Comparison of ENCODE assay signal across 16 cellular contexts in genomic region chr19:7762719-7763293, GRCh38. TPM values are rescaled to one million over a fixed set of nuclear protein-coding genes. Genes with fewer than 3 reads are reported as not detected.
A peak's percentile ranks its signal among the peaks of the same experiment; 100 is the strongest.
DNase-seq lines count a peak whose midpoint lies in the region; ATAC-seq, FAIRE-seq and TF ChIP-seq lines count a peak whose summit lies in the region.
"Had no signal": no experiment of that assay in that cellular context is flagged by ENCODE, and none has a peak within 500 bp of the region (broad histone marks: within the 10 kb centered on the region; RNA-seq: fewer than 3 reads in every experiment).

Gene CLEC4M, plus strand, starts transcription at chr19:7763243. Its CDS starts 24 bp downstream, at chr19:7763267.

- H3K36me3 Mint-ChIP-seq in mesothelial cell of epicardium, result no peaks in the 10 kb centered on the region
- peaks cover 21% of the 10 kb centered on the region for H3K36me3 Mint-ChIP-seq in activated CD4-positive, alpha-beta memory T cell treated with anti-CD3 and anti-CD28 coated beads for 36 hours

- peaks cover 26% of the 10 kb centered on the region for H3K9me3 Mint-ChIP-seq in mesothelial cell of epicardium
- H3K9me3 Mint-ChIP-seq in activated CD4-positive, alpha-beta memory T cell treated with anti-CD3 and anti-CD28 coated beads for 36 hours, result peaks cover 22% of the 10 kb centered on the region

- H4K20me1 ChIP-seq in K562 (replicated peaks; ENCODE audit: control insufficient read depth, insufficient read depth, low read length), result no peaks in the 10 kb centered on the region

- H3K9me1 ChIP-seq in K562 (ENCODE audit: control insufficient read depth, insufficient read depth, low read length), result no peaks in the 10 kb centered on the region

- peaks cover 10 to 11% of the 10 kb centered on the region in 2 experiments; a peak in 4 of 5 replicates for H3K4me1 ChIP-seq in K562 (replicated peaks in 1 of 2; ENCODE audit: control insufficient read depth in 2 of 2, insufficient read depth in 2 of 2, low read length in 2 of 2)
- H3K4me1 ChIP-seq: A549 had no signal

- H3K27ac ChIP-seq in K562 (ENCODE audit: extremely low read depth, low read depth, low read length), result no peak within 1 kb of the TSS; the same call in 2 of the 3 replicates
- H3K27ac ChIP-seq: A549, KMS-11 had no signal

- WGBS in K562 (ENCODE audit: insufficient coverage, low coverage, missing lambda C conversion rate), result 14% methylated on average over 8 of the region's 8 CpGs

- intact Hi-C loops in K562 (cut with micrococcal nuclease), result no loop called here
- intact Hi-C loops in activated CD4-positive, alpha-beta memory T cell treated with anti-CD3 and anti-CD28 coated beads for 36 hours (cut with micrococcal nuclease), result no loop called here

- no peak for ATAC-seq in K562
- no peak for ATAC-seq in GM18868 (IDR thresholded peaks at IDR 0.05; ENCODE audit: unreplicated experiment)
- ATAC-seq: A549 had no signal

- H3K4me1 Mint-ChIP-seq in mesothelial cell of epicardium, result peaks cover 19% of the 10 kb centered on the region
- H3K4me1 Mint-ChIP-seq in activated CD4-positive, alpha-beta memory T cell treated with anti-CD3 and anti-CD28 coated beads for 36 hours (ENCODE audit: low read depth), result no peaks in the 10 kb centered on the region

- no peak within 1 kb of the TSS for H3K4me3 ChIP-seq in K562
- H3K4me3 ChIP-seq: A549 had no signal

- no peak within 1 kb of the TSS for H3K4me3 Mint-ChIP-seq in mesothelial cell of epicardium
- no peak within 1 kb of the TSS for H3K4me3 Mint-ChIP-seq in activated CD4-positive, alpha-beta memory T cell treated with anti-CD3 and anti-CD28 coated beads for 36 hours

- peak within 1 kb of the TSS; percentile 13; the same call in 1 of the 2 replicates for H2AFZ ChIP-seq in K562 (ENCODE audit: low read depth, low read length)

- H3K9ac ChIP-seq in K562 (ENCODE audit: insufficient read depth in 1 of 2, low read depth in 2 of 2, low read length in 2 of 2), result peak within 1 kb of the TSS in 1 of 2 experiments; percentile 65; a peak in 1 of 4 replicates
- H3K9ac ChIP-seq: KMS-11 had no signal

- no peak for FAIRE-seq in K562 (lab: Jason Lieb, UNC)
- FAIRE-seq: A549, H54 had no signal

- no peaks in the 10 kb centered on the region for H3K36me3 ChIP-seq in K562 (ENCODE audit: control insufficient read depth, insufficient read depth, low read length)

- BruUV-seq in K562 (replicated peaks; lab: Mats Ljungman, UMichigan), result no TSS peak

- no peak for TF ChIP-seq CTCF in K562 (IDR thresholded peaks at IDR 0.05 in 2 of 3, conservative IDR thresholded peaks at IDR 0.05 in 1 of 3; ENCODE audit: insufficient read depth in 2 of 3, low read depth in 1 of 3, low read length in 3 of 3)
- TF ChIP-seq CTCF in mesothelial cell of epicardium (IDR thresholded peaks at IDR 0.05; ENCODE audit: unreplicated experiment), result no peak

- CTCF ChIA-PET in K562 (lab: Yijun Ruan, JAX; ENCODE audit: low intra/inter-chr PET ratio), result no interaction called here
- CTCF ChIA-PET in activated CD4-positive, alpha-beta memory T cell treated with anti-CD3 and anti-CD28 coated beads for 36 hours (lab: Charles Lee), result interaction anchor here (1.6 kb wide), 1 partner anchor 82 kb away, joined by 4 read pairs; the partner anchor contains the start of gene TRAPPC5

- H3K27me3 Mint-ChIP-seq in mesothelial cell of epicardium (ENCODE audit: low read depth), result peaks cover 3% of the 10 kb centered on the region
- peaks cover 18% of the 10 kb centered on the region for H3K27me3 Mint-ChIP-seq in activated CD4-positive, alpha-beta memory T cell treated with anti-CD3 and anti-CD28 coated beads for 36 hours

- H3K9me3 ChIP-seq in K562 (replicated peaks; ENCODE audit: control insufficient read depth, insufficient read depth, low read depth, low read length), result peaks cover 5% of the 10 kb centered on the region

- TF ChIP-seq EP300 in K562 (IDR thresholded peaks at IDR 0.05; ENCODE audit: low read length), result no peak

- in situ Hi-C loops in K562 (cut with MboI), result no loop called here

- peaks cover 8 to 20% of the 10 kb centered on the region in 2 experiments; a peak in 4 of 5 replicates for H3K27me3 ChIP-seq in K562 (ENCODE audit: control insufficient read depth in 2 of 2, insufficient read depth in 2 of 2, low read length in 2 of 2)

- TF ChIP-seq POLR2A in K562 (conservative IDR thresholded peaks at IDR 0.05), result no peak

- peak; percentile 13 for DNase-seq in activated effector memory CD4-positive, alpha-beta T cell treated with anti-CD3 and anti-CD28 coated beads, Interleukin-2, amount 50 U/mL, for 16 hours
- no peak for DNase-seq in activated effector memory CD4-positive, alpha-beta T cell treated with Interleukin-2 at 50 U/mL for 16 hours
- DNase-seq in K562 (ENCODE audit: extremely low read depth in 1 of 4, low spot score in 3 of 4), result no peak
- no peak for DNase-seq in mesothelial cell of epicardium (ENCODE audit: low spot score in 2 of 2, unreplicated experiment in 2 of 2)
- no peak for DNase-seq in activated CD4-positive, alpha-beta memory T cell treated with anti-CD3 and anti-CD28 coated beads for 36 hours
- no peak for DNase-seq in AG08395 (ENCODE audit: low spot score)
- DNase-seq: C1 segment of cervical spinal cord, DMS79, NCI-H1417 treated with DMSO at 0.1 percent for 48 hours, NCI-H187 treated with DMSO at 0.1 percent for 48 hours, NCI-H226, NCI-H524 had no signal

- peak within 1 kb of the TSS; percentile 89 for H3K27ac Mint-ChIP-seq in mesothelial cell of epicardium
- H3K27ac Mint-ChIP-seq in activated CD4-positive, alpha-beta memory T cell treated with anti-CD3 and anti-CD28 coated beads for 36 hours, result no peak within 1 kb of the TSS

- no peaks in the 10 kb centered on the region for H3K79me2 ChIP-seq in K562 (ENCODE audit: control insufficient read depth, insufficient read depth, low read length)

- no peak for TF ChIP-seq RAD21 in K562 (CRISPR knock-in tag; conservative IDR thresholded peaks at IDR 0.05 in 1 of 2, IDR thresholded peaks at IDR 0.05 in 1 of 2)

- POLR2A ChIA-PET in K562 (lab: Yijun Ruan, JAX), result interaction anchor here (0.7 kb wide), 1 partner anchor 11 kb away, joined by 3 read pairs; no protein-coding TSS in a partner anchor
- POLR2A ChIA-PET in activated CD4-positive, alpha-beta memory T cell treated with anti-CD3 and anti-CD28 coated beads for 36 hours (lab: Charles Lee), result no interaction called here

- H3K4me2 ChIP-seq in K562 (ENCODE audit: insufficient read depth, low read length), result no peak within 1 kb of the TSS; the same call in 1 of the 2 replicates
- H3K4me2 ChIP-seq: A549, KMS-11 had no signal

TF ChIP-seq in K562, 482 proteins besides CTCF, POLR2A, EP300 and RAD21 (continues in another document):
- TF ChIP-seq YBX1 (IDR thresholded peaks at IDR 0.05), result no peak

RNA-seq across cellular contexts. Expression of gene CLEC4M, which starts in this region (rescaled TPM):
- 0.37 and 0.69 TPM in 2 replicates for total RNA-seq in K562 (2011; cell fraction: chromatin; rRNA removed; ENCODE audit: low replicate concordance)
- total RNA-seq in K562 (2011; cell fraction: nucleolus; rRNA removed), result 0.53 and 0.83 TPM in 2 replicates
- total RNA-seq in K562 (2011; cell fraction: nucleoplasm; rRNA removed), result 0.23 TPM in 1 of 2 replicates, not detected in the other
- total RNA-seq in K562 (2014; rRNA removed) (not detected in 2 replicates), K562 (2014; rRNA removed; fragmentation: Illumina TruSeq; extraction: Trizol) (not detected in 2 replicates), K562 (2015; rRNA removed; fragmentation: Illumina TruSeq; extraction: Trizol) (not detected in 2 replicates), K562 (2021) (0.27 TPM in 1 of 2 replicates, not detected in the other), mesothelial cell of epicardium (1.2 to 2.1 TPM (median 1.5 TPM) in 3 replicates)
- polyA plus RNA-seq in K562 (2011; rRNA removed) (0.18 and 0.62 TPM in 2 replicates), K562 (2014; fragmentation: Illumina TruSeq; extraction: Trizol) (not detected in 2 replicates), K562 (2014; fragmentation: Nextera tagmentation; extraction: Ambion mirVana) (under 1 TPM in 1 of 2 experiments, not detected in 1; 0.08 TPM), K562 (2014; rRNA removed) (not detected in 2 replicates)
- 0.19 and 0.32 TPM in 2 replicates for polyA plus RNA-seq in K562 (2011; cell fraction: cytosol; rRNA removed)
- polyA plus RNA-seq in K562 (2011; cell fraction: nucleus; rRNA removed), result 2.4 and 4.7 TPM in 2 replicates
- polyA plus RNA-seq in K562 (2012), result 0.05 and 0.58 TPM in 2 replicates
- 0.27 TPM in 1 of 2 replicates, not detected in the other for polyA minus RNA-seq in K562 (2011; rRNA and poly(A)+ RNA removed)
- polyA minus RNA-seq in K562 (2011; cell fraction: cytosol; rRNA and poly(A)+ RNA removed), result not detected in 2 replicates
- polyA minus RNA-seq in K562 (2011; cell fraction: nucleus; rRNA and poly(A)+ RNA removed), result not detected in 2 replicates
- not detected for total RNA-seq in activated CD4-positive, alpha-beta memory T cell treated with anti-CD3 and anti-CD28 coated beads for 36 hours
- polyA plus RNA-seq: A549 had no signal
